Comparison of ENCODE assay signal across 1 cellular context in the genomic region with DNA sequence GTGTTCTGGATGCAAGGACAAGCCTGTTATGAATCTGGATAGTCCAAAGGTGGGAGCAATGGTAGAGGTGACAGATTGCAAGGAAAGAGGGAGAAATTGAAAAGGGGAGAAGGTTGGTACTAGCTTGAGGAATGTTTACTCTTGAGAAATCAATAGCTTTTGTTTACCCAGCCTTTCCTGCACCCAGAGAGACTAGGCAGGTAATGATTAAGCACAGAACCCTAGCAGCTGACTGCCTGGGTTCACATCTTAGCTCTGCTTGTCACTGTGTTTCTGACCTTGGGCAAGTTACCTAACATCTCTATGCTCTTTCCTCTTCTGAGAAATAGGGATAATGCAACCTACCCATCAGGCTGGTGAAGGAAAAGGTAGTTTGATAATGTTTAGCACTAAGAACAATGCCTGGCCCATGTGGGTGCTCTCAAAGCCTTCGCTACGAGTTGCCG.
A peak's percentile ranks its signal among the peaks of the same experiment; 100 is the strongest.
TF ChIP-seq lines count a peak whose summit lies in the region.

No MANE protein-coding gene starts in this region.

TF ChIP-seq in HepG2, 621 proteins besides CTCF, POLR2A, EP300 and RAD21 (continued from another document and continues in another):
- TF ChIP-seq, protein P1, sequence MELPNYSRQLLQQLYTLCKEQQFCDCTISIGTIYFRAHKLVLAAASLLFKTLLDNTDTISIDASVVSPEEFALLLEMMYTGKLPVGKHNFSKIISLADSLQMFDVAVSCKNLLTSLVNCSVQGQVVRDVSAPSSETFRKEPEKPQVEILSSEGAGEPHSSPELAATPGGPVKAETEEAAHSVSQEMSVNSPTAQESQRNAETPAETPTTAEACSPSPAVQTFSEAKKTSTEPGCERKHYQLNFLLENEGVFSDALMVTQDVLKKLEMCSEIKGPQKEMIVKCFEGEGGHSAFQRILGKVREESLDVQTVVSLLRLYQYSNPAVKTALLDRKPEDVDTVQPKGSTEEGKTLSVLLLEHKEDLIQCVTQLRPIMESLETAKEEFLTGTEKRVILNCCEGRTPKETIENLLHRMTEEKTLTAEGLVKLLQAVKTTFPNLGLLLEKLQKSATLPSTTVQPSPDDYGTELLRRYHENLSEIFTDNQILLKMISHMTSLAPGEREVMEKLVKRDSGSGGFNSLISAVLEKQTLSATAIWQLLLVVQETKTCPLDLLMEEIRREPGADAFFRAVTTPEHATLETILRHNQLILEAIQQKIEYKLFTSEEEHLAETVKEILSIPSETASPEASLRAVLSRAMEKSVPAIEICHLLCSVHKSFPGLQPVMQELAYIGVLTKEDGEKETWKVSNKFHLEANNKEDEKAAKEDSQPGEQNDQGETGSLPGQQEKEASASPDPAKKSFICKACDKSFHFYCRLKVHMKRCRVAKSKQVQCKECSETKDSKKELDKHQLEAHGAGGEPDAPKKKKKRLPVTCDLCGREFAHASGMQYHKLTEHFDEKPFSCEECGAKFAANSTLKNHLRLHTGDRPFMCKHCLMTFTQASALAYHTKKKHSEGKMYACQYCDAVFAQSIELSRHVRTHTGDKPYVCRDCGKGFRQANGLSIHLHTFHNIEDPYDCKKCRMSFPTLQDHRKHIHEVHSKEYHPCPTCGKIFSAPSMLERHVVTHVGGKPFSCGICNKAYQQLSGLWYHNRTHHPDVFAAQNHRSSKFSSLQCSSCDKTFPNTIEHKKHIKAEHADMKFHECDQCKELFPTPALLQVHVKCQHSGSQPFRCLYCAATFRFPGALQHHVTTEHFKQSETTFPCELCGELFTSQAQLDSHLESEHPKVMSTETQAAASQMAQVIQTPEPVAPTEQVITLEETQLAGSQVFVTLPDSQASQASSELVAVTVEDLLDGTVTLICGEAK (IDR thresholded peaks at IDR 0.05), result no peak
- TF ChIP-seq, protein P1 (CRISPR knock-in tag; IDR thresholded peaks at IDR 0.05), result no peak
- TF ChIP-seq ZNF883 (CRISPR knock-in tag; IDR thresholded peaks at IDR 0.05; ENCODE audit: not compliant biosample characterization) (no peak), KLF11 (CRISPR knock-in tag; IDR thresholded peaks at IDR 0.05) (no peak), MIXL1 (CRISPR knock-in tag; IDR thresholded peaks at IDR 0.05) (peak; percentile 88), ZNF761 (CRISPR knock-in tag; conservative IDR thresholded peaks at IDR 0.05) (no peak), NPAS2 (CRISPR knock-in tag; IDR thresholded peaks at IDR 0.05; ENCODE audit: borderline replicate concordance) (no peak), GABPB1 (CRISPR knock-in tag; IDR thresholded peaks at IDR 0.05) (peak; percentile 50; the same call in 1 of the 2 replicates), SPEN (CRISPR knock-in tag; IDR thresholded peaks at IDR 0.05; ENCODE audit: low read depth) (no peak), NFKB2 (CRISPR knock-in tag; IDR thresholded peaks at IDR 0.05; ENCODE audit: borderline replicate concordance) (no peak), FOXK1 (CRISPR knock-in tag; IDR thresholded peaks at IDR 0.05; ENCODE audit: borderline replicate concordance, low read depth) (peak; percentile 92), SUZ12 (IDR thresholded peaks at IDR 0.05; ENCODE audit: low read depth, low read length) (no peak), NR2F1 (CRISPR knock-in tag; IDR thresholded peaks at IDR 0.05) (no peak; a peak in 2 of 4 replicates), ZNF329 (CRISPR knock-in tag; IDR thresholded peaks at IDR 0.05; ENCODE audit: low read depth) (no peak), SOX6 (IDR thresholded peaks at IDR 0.05) (no peak), SOX6 (CRISPR knock-in tag; IDR thresholded peaks at IDR 0.05) (peak; percentile 97), CREB1 (IDR thresholded peaks at IDR 0.05) (no peak), CREB1 (CRISPR knock-in tag; IDR thresholded peaks at IDR 0.05) (peak; percentile 76), NFE2L1 (CRISPR knock-in tag; IDR thresholded peaks at IDR 0.05; ENCODE audit: borderline replicate concordance) (no peak), ZNF775 (CRISPR knock-in tag; IDR thresholded peaks at IDR 0.05; ENCODE audit: borderline replicate concordance) (peak; percentile 95; the same call in 1 of the 2 replicates), ZNF12 (CRISPR knock-in tag; IDR thresholded peaks at IDR 0.05) (peak; percentile 90), ZNF460 (CRISPR knock-in tag; IDR thresholded peaks at IDR 0.05; ENCODE audit: borderline replicate concordance) (no peak; the same call in 1 of the 2 replicates), NR2C2 (CRISPR knock-in tag; IDR thresholded peaks at IDR 0.05; ENCODE audit: borderline replicate concordance) (peak; percentile 58; the same call in 1 of the 2 replicates), KLF12 (CRISPR knock-in tag; IDR thresholded peaks at IDR 0.05; ENCODE audit: borderline replicate concordance) (no peak), TBL1XR1 (IDR thresholded peaks at IDR 0.05; ENCODE audit: borderline replicate concordance, low read length, partially characterized antibody) (peak; percentile 62), AGO1 (IDR thresholded peaks at IDR 0.05; ENCODE audit: low read depth, low read length, poor library complexity, severe bottlenecking) (no peak), ZNF33A (CRISPR knock-in tag; IDR thresholded peaks at IDR 0.05; ENCODE audit: borderline replicate concordance) (no peak), IKZF4 (CRISPR knock-in tag; IDR thresholded peaks at IDR 0.05; ENCODE audit: borderline replicate concordance, low read depth, not compliant biosample characterization) (no peak), HMG20A (CRISPR knock-in tag; IDR thresholded peaks at IDR 0.05; ENCODE audit: borderline replicate concordance) (peak; percentile 95; the same call in 1 of the 2 replicates), SRSF9 (IDR thresholded peaks at IDR 0.05; ENCODE audit: borderline replicate concordance, insufficient read depth, low read depth, low read length, poor library complexity, severe bottlenecking) (no peak), HNRNPL (IDR thresholded peaks at IDR 0.05; ENCODE audit: low read depth, low read length) (no peak), NRL (CRISPR knock-in tag; IDR thresholded peaks at IDR 0.05; ENCODE audit: borderline replicate concordance) (no peak), ARNT (IDR thresholded peaks at IDR 0.05) (no peak), HNRNPUL1 (IDR thresholded peaks at IDR 0.05; ENCODE audit: low read depth, low read length) (peak; percentile 62), RFX1 (IDR thresholded peaks at IDR 0.05) (no peak), RARA (CRISPR knock-in tag; IDR thresholded peaks at IDR 0.05) (peak; percentile 95), U2AF2 (IDR thresholded peaks at IDR 0.05; ENCODE audit: low read depth, low read length) (no peak), THYN1 (CRISPR knock-in tag; IDR thresholded peaks at IDR 0.05; ENCODE audit: borderline replicate concordance, low read depth) (peak; percentile 86; the same call in 1 of the 2 replicates), HNF4G (IDR thresholded peaks at IDR 0.05; ENCODE audit: borderline replicate concordance, low read depth, low read length) (peak; percentile 86), HNF4G (CRISPR knock-in tag; IDR thresholded peaks at IDR 0.05; ENCODE audit: borderline replicate concordance, low read depth) (0 out of 2 replicates have a peak, but pooled peaks have one; percentile 46), ZNF44 (CRISPR knock-in tag; IDR thresholded peaks at IDR 0.05) (no peak), ZNF567 (CRISPR knock-in tag; IDR thresholded peaks at IDR 0.05; ENCODE audit: borderline replicate concordance) (no peak), ZNF619 (CRISPR knock-in tag; IDR thresholded peaks at IDR 0.05) (no peak), FOXA1 (IDR thresholded peaks at IDR 0.05) (peak; percentile 75), FOXA1 (CRISPR knock-in tag; IDR thresholded peaks at IDR 0.05) (peak; percentile 94), ZFP41 (CRISPR knock-in tag; IDR thresholded peaks at IDR 0.05; ENCODE audit: borderline replicate concordance) (no peak), TBX3 (IDR thresholded peaks at IDR 0.05; ENCODE audit: borderline replicate concordance) (peak; percentile 57; the same call in 1 of the 2 replicates)
- TF ChIP-seq, protein P2, sequence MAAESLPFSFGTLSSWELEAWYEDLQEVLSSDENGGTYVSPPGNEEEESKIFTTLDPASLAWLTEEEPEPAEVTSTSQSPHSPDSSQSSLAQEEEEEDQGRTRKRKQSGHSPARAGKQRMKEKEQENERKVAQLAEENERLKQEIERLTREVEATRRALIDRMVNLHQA (CRISPR knock-in tag; IDR thresholded peaks at IDR 0.05), result no peak
- TF ChIP-seq, protein P3, sequence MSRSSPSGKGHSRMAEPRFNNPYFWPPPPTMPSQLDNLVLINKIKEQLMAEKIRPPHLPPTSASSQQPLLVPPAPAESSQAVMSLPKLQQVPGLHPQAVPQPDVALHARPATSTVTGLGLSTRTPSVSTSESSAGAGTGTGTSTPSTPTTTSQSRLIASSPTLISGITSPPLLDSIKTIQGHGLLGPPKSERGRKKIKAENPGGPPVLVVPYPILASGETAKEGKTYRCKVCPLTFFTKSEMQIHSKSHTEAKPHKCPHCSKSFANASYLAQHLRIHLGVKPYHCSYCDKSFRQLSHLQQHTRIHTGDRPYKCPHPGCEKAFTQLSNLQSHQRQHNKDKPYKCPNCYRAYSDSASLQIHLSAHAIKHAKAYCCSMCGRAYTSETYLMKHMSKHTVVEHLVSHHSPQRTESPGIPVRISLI (CRISPR knock-in tag; IDR thresholded peaks at IDR 0.05; ENCODE audit: borderline replicate concordance), result peak; percentile 39; the same call in 1 of the 2 replicates
- TF ChIP-seq, protein P4, sequence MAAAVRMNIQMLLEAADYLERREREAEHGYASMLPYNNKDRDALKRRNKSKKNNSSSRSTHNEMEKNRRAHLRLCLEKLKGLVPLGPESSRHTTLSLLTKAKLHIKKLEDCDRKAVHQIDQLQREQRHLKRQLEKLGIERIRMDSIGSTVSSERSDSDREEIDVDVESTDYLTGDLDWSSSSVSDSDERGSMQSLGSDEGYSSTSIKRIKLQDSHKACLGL (CRISPR knock-in tag; IDR thresholded peaks at IDR 0.05), result no peak
- TF ChIP-seq, protein P5, sequence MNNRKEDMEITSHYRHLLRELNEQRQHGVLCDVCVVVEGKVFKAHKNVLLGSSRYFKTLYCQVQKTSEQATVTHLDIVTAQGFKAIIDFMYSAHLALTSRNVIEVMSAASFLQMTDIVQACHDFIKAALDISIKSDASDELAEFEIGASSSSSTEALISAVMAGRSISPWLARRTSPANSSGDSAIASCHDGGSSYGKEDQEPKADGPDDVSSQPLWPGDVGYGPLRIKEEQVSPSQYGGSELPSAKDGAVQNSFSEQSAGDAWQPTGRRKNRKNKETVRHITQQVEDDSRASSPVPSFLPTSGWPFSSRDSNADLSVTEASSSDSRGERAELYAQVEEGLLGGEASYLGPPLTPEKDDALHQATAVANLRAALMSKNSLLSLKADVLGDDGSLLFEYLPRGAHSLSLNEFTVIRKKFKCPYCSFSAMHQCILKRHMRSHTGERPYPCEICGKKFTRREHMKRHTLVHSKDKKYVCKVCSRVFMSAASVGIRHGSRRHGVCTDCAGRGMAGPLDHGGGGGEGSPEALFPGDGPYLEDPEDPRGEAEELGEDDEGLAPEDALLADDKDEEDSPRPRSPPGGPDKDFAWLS (CRISPR knock-in tag; IDR thresholded peaks at IDR 0.05; ENCODE audit: borderline replicate concordance), result no peak
- TF ChIP-seq, protein P6, sequence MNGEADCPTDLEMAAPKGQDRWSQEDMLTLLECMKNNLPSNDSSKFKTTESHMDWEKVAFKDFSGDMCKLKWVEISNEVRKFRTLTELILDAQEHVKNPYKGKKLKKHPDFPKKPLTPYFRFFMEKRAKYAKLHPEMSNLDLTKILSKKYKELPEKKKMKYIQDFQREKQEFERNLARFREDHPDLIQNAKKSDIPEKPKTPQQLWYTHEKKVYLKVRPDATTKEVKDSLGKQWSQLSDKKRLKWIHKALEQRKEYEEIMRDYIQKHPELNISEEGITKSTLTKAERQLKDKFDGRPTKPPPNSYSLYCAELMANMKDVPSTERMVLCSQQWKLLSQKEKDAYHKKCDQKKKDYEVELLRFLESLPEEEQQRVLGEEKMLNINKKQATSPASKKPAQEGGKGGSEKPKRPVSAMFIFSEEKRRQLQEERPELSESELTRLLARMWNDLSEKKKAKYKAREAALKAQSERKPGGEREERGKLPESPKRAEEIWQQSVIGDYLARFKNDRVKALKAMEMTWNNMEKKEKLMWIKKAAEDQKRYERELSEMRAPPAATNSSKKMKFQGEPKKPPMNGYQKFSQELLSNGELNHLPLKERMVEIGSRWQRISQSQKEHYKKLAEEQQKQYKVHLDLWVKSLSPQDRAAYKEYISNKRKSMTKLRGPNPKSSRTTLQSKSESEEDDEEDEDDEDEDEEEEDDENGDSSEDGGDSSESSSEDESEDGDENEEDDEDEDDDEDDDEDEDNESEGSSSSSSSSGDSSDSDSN (CRISPR knock-in tag; IDR thresholded peaks at IDR 0.05), result no peak; the same call in none of the 2 replicates
- TF ChIP-seq, protein P7, sequence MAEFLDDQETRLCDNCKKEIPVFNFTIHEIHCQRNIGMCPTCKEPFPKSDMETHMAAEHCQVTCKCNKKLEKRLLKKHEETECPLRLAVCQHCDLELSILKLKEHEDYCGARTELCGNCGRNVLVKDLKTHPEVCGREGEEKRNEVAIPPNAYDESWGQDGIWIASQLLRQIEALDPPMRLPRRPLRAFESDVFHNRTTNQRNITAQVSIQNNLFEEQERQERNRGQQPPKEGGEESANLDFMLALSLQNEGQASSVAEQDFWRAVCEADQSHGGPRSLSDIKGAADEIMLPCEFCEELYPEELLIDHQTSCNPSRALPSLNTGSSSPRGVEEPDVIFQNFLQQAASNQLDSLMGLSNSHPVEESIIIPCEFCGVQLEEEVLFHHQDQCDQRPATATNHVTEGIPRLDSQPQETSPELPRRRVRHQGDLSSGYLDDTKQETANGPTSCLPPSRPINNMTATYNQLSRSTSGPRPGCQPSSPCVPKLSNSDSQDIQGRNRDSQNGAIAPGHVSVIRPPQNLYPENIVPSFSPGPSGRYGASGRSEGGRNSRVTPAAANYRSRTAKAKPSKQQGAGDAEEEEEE (CRISPR knock-in tag; IDR thresholded peaks at IDR 0.05; ENCODE audit: borderline replicate concordance), result no peak
